8 cellular contexts compared by ENCODE assay signal in the genomic region with DNA sequence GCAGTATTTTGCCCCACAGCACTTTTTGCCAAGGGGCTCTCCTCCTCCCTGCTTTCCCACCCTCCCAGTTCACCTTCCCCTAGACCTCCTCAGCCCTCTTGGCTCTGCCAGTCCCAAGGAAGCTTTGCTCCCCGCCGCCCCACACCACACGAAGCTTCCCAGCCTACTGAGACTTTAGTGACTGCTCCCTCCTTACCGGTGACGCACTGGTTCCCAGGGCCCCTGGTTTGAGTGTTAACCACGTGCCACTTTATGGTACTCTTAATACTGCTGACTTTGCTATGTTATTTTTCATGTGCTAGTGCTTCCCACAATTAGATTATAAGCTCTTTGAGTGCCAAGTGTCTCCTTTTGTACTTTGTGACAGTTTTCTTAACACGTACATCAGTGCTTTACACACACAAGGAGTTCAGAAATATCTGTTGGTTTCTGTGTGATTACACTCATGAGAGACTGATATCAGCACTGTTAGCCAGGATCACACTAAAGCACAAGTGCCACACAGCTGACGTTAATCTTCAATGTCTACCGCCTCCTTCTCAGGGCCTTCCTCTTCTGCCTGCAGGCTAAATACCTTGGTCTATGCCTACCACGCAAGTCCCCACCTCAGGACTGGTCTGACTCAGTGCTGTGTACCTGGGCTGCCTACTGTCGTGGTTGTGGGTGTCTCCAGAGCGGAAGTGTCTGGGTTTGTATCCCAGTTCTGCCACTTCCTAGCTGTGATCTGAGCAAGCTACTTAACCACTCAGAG.
A peak's percentile ranks its signal among the peaks of the same experiment; 100 is the strongest.
DNase-seq lines count a peak whose midpoint lies in the region; ATAC-seq and TF ChIP-seq lines count a peak whose summit lies in the region.

No MANE protein-coding gene starts in this region.

- H3K36me3 Mint-ChIP-seq in activated T-cell treated with anti-CD3 and anti-CD28 coated beads, Interleukin-2, amount 50 U/mL, for 4 hours (ENCODE audit: insufficient read depth), result no peaks in the 10 kb centered on the region
- H3K36me3 Mint-ChIP-seq in memory B cell, result no peaks in the 10 kb centered on the region

- H3K36me3 ChIP-seq in BLaER1, result peaks cover 4% of the 10 kb centered on the region; the same call in 1 of the 2 replicates
- H3K36me3 ChIP-seq in MG63, result no peaks in the 10 kb centered on the region
- H3K36me3 ChIP-seq in A673 (ENCODE audit: insufficient read depth, low read length, poor library complexity, severe bottlenecking), result no peaks in the 10 kb centered on the region

- H3K4me3 ChIP-seq in BLaER1, result no peak overlapping the region
- no peak overlapping the region for H3K4me3 ChIP-seq in MG63
- H3K4me3 ChIP-seq in A673 (ENCODE audit: low read depth, low read length, poor library complexity, severe bottlenecking), result no peak overlapping the region

- no peaks in the 10 kb centered on the region for H3K9me3 ChIP-seq in BLaER1
- no peaks in the 10 kb centered on the region for H3K9me3 ChIP-seq in MG63
- H3K9me3 ChIP-seq in A673 (ENCODE audit: low read depth, low read length, poor library complexity, severe bottlenecking), result no peaks in the 10 kb centered on the region

- peak overlapping the region; percentile 81 for H3K27ac Mint-ChIP-seq in memory B cell

- H3K9ac ChIP-seq in BLaER1, result peak overlapping the region; percentile 72

- peak; percentile 21 for DNase-seq in activated T-cell treated with anti-CD3 and anti-CD28 coated beads, Interleukin-2, amount 50 U/mL, for 4 hours
- DNase-seq in memory B cell (ENCODE audit: low spot score in 2 of 2), result no peak
- DNase-seq in MG63, result no peak
- no peak for DNase-seq in HuH-7 (ENCODE audit: low spot score)
- DNase-seq in A673 (ENCODE audit: low spot score), result no peak
- no peak for DNase-seq in ureter (ENCODE audit: low spot score)

- no peak for TF ChIP-seq CTCF in A673 (conservative IDR thresholded peaks at IDR 0.05; ENCODE audit: low read depth, low read length)

- H3K27me3 Mint-ChIP-seq in activated T-cell treated with anti-CD3 and anti-CD28 coated beads, Interleukin-2, amount 50 U/mL, for 4 hours (ENCODE audit: low read depth), result no peaks in the 10 kb centered on the region
- H3K27me3 Mint-ChIP-seq in memory B cell, result no peaks in the 10 kb centered on the region

- no TSS peak for BruUV-seq in A673 (replicated peaks; lab: Mats Ljungman, UMichigan)

- no peaks in the 10 kb centered on the region for H3K27me3 ChIP-seq in BLaER1
- H3K27me3 ChIP-seq in MG63, result no peaks in the 10 kb centered on the region
- no peaks in the 10 kb centered on the region for H3K27me3 ChIP-seq in A673 (replicated peaks; ENCODE audit: insufficient read depth, low read depth, low read length, poor library complexity)

- no peaks in the 10 kb centered on the region for H3K9me3 Mint-ChIP-seq in activated T-cell treated with anti-CD3 and anti-CD28 coated beads, Interleukin-2, amount 50 U/mL, for 4 hours
- no peaks in the 10 kb centered on the region for H3K9me3 Mint-ChIP-seq in memory B cell

- peaks cover 19% of the 10 kb centered on the region for H3K4me1 Mint-ChIP-seq in activated T-cell treated with anti-CD3 and anti-CD28 coated beads, Interleukin-2, amount 50 U/mL, for 4 hours (ENCODE audit: low read depth)
- peaks cover 18% of the 10 kb centered on the region for H3K4me1 Mint-ChIP-seq in memory B cell

- H3K27ac ChIP-seq in BLaER1 (peak overlapping the region; percentile 93), A673 (ENCODE audit: low read depth, low read length, poor library complexity, severe bottlenecking) (no peak overlapping the region)

- peak; percentile 68 for ATAC-seq in HG03039 (IDR thresholded peaks at IDR 0.05; ENCODE audit: unreplicated experiment)
- peak; percentile 64 to 77 for ATAC-seq in activated T-cell treated with anti-CD3 and anti-CD28 coated beads, Interleukin-2, amount 50 U/mL, for 4 hours
- ATAC-seq in memory B cell (ENCODE audit: low read depth), result peak; percentile 71

- intact Hi-C loops in A673 (cut with micrococcal nuclease; ENCODE audit: unreplicated experiment), result loop anchor here (10.0 kb wide), 2 partner anchors 383 to 513 kb away; no protein-coding TSS in a partner anchor

- H3K4me1 ChIP-seq in BLaER1, result peaks cover 67% of the 10 kb centered on the region
- peaks cover 18% of the 10 kb centered on the region for H3K4me1 ChIP-seq in A673 (ENCODE audit: insufficient read depth, low read length, poor library complexity, severe bottlenecking)

- peak overlapping the region; percentile 86 for H3K4me2 ChIP-seq in BLaER1

- POLR2A ChIA-PET in A673 (lab: Charles Lee; ENCODE audit: low non-redundant PET), result no interaction called here

- CTCF ChIA-PET in A673 (lab: Charles Lee), result no interaction called here

- peak overlapping the region; percentile 8 for H3K4me3 Mint-ChIP-seq in activated T-cell treated with anti-CD3 and anti-CD28 coated beads, Interleukin-2, amount 50 U/mL, for 4 hours
- no peak overlapping the region for H3K4me3 Mint-ChIP-seq in memory B cell

- H4K20me1 ChIP-seq in BLaER1, result no peaks in the 10 kb centered on the region
